In the genomic region with DNA sequence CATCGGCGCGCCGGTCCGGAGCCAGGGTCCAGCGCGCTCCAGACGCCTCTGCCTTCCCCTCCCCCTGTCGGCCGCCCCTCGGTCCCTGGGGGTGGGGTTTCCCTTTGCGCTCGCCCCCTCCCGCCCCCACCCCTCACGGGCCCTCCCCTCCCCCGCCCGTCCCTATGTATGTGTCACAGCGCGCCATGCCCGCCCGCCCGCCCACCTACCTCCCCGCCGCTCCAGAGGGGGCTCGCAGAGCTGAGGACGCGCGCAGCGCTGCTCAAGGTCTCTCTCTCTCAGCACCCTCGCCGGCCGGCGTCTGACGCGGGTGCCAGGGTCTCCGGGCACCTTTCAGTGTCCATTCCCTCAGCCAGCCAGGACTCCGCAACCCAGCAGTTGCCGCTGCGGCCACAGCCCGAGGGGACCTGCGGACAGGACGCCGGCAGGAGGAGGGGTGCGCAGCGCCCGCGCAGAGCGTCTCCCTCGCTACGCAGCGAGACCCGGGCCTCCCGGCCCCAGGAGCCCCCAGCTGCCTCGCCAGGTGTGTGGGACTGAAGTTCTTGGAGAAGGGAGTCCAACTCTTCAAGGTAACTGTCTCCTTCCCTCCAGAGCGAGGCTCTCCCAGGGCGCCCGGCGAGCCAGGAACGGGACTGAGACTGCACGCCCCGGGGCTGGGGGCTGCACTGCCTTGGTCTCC, we compare ENCODE assay signal across 1 cellular context.
TF ChIP-seq lines count a peak whose summit lies in the region.

Gene ACAN (plus strand): TSS at position 196 of the 679 bp plus-strand sequence. CDS start 32,771 bp downstream, outside the sequence.

TF ChIP-seq in HEK293, 187 proteins besides CTCF, POLR2A, EP300 and RAD21 (continued from another document):
- TF ChIP-seq, protein P1, sequence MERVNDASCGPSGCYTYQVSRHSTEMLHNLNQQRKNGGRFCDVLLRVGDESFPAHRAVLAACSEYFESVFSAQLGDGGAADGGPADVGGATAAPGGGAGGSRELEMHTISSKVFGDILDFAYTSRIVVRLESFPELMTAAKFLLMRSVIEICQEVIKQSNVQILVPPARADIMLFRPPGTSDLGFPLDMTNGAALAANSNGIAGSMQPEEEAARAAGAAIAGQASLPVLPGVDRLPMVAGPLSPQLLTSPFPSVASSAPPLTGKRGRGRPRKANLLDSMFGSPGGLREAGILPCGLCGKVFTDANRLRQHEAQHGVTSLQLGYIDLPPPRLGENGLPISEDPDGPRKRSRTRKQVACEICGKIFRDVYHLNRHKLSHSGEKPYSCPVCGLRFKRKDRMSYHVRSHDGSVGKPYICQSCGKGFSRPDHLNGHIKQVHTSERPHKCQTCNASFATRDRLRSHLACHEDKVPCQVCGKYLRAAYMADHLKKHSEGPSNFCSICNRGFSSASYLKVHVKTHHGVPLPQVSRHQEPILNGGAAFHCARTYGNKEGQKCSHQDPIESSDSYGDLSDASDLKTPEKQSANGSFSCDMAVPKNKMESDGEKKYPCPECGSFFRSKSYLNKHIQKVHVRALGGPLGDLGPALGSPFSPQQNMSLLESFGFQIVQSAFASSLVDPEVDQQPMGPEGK (tag by site-specific recombination; IDR thresholded peaks at IDR 0.05), result 0 out of 2 replicates have a peak, but pooled peaks have one; percentile 43
- TF ChIP-seq, protein P2, sequence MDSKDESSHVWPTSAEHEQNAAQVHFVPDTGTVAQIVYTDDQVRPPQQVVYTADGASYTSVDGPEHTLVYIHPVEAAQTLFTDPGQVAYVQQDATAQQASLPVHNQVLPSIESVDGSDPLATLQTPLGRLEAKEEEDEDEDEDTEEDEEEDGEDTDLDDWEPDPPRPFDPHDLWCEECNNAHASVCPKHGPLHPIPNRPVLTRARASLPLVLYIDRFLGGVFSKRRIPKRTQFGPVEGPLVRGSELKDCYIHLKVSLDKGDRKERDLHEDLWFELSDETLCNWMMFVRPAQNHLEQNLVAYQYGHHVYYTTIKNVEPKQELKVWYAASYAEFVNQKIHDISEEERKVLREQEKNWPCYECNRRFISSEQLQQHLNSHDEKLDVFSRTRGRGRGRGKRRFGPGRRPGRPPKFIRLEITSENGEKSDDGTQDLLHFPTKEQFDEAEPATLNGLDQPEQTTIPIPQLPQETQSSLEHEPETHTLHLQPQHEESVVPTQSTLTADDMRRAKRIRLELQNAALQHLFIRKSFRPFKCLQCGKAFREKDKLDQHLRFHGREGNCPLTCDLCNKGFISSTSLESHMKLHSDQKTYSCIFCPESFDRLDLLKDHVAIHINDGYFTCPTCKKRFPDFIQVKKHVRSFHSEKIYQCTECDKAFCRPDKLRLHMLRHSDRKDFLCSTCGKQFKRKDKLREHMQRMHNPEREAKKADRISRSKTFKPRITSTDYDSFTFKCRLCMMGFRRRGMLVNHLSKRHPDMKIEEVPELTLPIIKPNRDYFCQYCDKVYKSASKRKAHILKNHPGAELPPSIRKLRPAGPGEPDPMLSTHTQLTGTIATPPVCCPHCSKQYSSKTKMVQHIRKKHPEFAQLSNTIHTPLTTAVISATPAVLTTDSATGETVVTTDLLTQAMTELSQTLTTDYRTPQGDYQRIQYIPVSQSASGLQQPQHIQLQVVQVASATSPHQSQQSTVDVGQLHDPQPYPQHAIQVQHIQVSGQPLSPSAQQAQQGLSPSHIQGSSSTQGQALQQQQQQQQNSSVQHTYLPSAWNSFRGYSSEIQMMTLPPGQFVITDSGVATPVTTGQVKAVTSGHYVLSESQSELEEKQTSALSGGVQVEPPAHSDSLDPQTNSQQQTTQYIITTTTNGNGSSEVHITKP (tag by site-specific recombination; IDR thresholded peaks at IDR 0.05), result no peak
- no peak for TF ChIP-seq ZNF350 (tag by site-specific recombination; IDR thresholded peaks at IDR 0.05)
- peak; percentile 53 for TF ChIP-seq ZNF335 (tag by site-specific recombination; conservative IDR thresholded peaks at IDR 0.05)
- TF ChIP-seq ZNF394 (tag by site-specific recombination; IDR thresholded peaks at IDR 0.05; ENCODE audit: borderline replicate concordance), result no peak
- TF ChIP-seq ZNF623 (tag by site-specific recombination; IDR thresholded peaks at IDR 0.05), result no peak
- TF ChIP-seq KLF1 (tag by site-specific recombination; IDR thresholded peaks at IDR 0.05), result no peak
- TF ChIP-seq, protein P3, sequence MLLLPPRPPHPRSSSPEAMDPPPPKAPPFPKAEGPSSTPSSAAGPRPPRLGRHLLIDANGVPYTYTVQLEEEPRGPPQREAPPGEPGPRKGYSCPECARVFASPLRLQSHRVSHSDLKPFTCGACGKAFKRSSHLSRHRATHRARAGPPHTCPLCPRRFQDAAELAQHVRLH (tag by site-specific recombination; IDR thresholded peaks at IDR 0.05), result no peak
- no peak for TF ChIP-seq ZNF747 (tag by site-specific recombination; IDR thresholded peaks at IDR 0.05)
- no peak for TF ChIP-seq EGR2 (tag by site-specific recombination; IDR thresholded peaks at IDR 0.05; ENCODE audit: low read depth)
- TF ChIP-seq, protein P4, sequence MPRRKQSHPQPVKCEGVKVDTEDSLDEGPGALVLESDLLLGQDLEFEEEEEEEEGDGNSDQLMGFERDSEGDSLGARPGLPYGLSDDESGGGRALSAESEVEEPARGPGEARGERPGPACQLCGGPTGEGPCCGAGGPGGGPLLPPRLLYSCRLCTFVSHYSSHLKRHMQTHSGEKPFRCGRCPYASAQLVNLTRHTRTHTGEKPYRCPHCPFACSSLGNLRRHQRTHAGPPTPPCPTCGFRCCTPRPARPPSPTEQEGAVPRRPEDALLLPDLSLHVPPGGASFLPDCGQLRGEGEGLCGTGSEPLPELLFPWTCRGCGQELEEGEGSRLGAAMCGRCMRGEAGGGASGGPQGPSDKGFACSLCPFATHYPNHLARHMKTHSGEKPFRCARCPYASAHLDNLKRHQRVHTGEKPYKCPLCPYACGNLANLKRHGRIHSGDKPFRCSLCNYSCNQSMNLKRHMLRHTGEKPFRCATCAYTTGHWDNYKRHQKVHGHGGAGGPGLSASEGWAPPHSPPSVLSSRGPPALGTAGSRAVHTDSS (tag by site-specific recombination; IDR thresholded peaks at IDR 0.05), result no peak
- TF ChIP-seq SP3 (tag by site-specific recombination; IDR thresholded peaks at IDR 0.05), result 0 out of 2 replicates have a peak, but pooled peaks have one; percentile 38
- peak; percentile 60 for TF ChIP-seq ZBTB26 (tag by site-specific recombination; optimal IDR thresholded peaks at IDR 0.05)
